In genomic region chr6:113862112-113862511, GRCh38 we compare ENCODE assay signal across 14 cellular contexts. TPM values are rescaled to one million over a fixed set of nuclear protein-coding genes. Genes with fewer than 3 reads are reported as not detected.
DNase-seq lines count a peak whose midpoint lies in the region; FAIRE-seq and TF ChIP-seq lines count a peak whose summit lies in the region.
"Had no signal": no experiment of that assay in that cellular context is flagged by ENCODE, and none has a peak within 500 bp of the region (broad histone marks: within the 10 kb centered on the region; RNA-seq: fewer than 3 reads in every experiment).

No MANE protein-coding gene starts in this region.

- in situ Hi-C loops in ACHN (cut with HindIII; ENCODE audit: low pct_ligation_motif_present, low pct_unique_long_range_greater_than_20kb, low sequenced_read_pairs): no loop called here

- H3K27me3 ChIP-seq in ectodermal cell (ENCODE audit: control insufficient read depth, insufficient read depth, low read length, poor library complexity, severe bottlenecking): no peaks in the 10 kb centered on the region

- H3K4me1 Mint-ChIP-seq in osteocyte (ENCODE audit: unreplicated experiment): peaks cover 36% of the 10 kb centered on the region
- peaks cover 17% of the 10 kb centered on the region for H3K4me1 Mint-ChIP-seq in progenitor cell of endocrine pancreas (ENCODE audit: low read depth)

- H3K27ac ChIP-seq in ectodermal cell (ENCODE audit: insufficient read depth, low read depth, low read length, poor library complexity, severe bottlenecking): no peak overlapping the region

- H3K9me3 Mint-ChIP-seq in osteocyte (ENCODE audit: unreplicated experiment) (no peaks in the 10 kb centered on the region), progenitor cell of endocrine pancreas (ENCODE audit: low read depth) (no peaks in the 10 kb centered on the region)
- H3K9me3 Mint-ChIP-seq: activated CD4-positive, alpha-beta memory T cell treated with anti-CD3 and anti-CD28 coated beads for 36 hours; T-helper 2 cell treated with Interferon-gamma antibody and Interleukin-4, amounts not matched to agents 5 μg/mL and 100 μg/mL, for 36 hours had no signal

- H3K4me3 ChIP-seq in ectodermal cell (ENCODE audit: insufficient read depth, low read depth, low read length): peak overlapping the region; percentile 22

- peak overlapping the region; percentile 94 for H3K27ac Mint-ChIP-seq in osteocyte (ENCODE audit: unreplicated experiment)
- H3K27ac Mint-ChIP-seq in progenitor cell of endocrine pancreas: no peak overlapping the region
- H3K27ac Mint-ChIP-seq: activated CD4-positive, alpha-beta memory T cell treated with anti-CD3 and anti-CD28 coated beads for 36 hours; T-helper 2 cell treated with Interferon-gamma antibody and Interleukin-4, amounts not matched to agents 5 μg/mL and 100 μg/mL, for 36 hours had no signal

- H3K36me3 Mint-ChIP-seq in osteocyte (ENCODE audit: unreplicated experiment) (peaks cover 42% of the 10 kb centered on the region), progenitor cell of endocrine pancreas (ENCODE audit: insufficient read depth) (peaks cover 19% of the 10 kb centered on the region)
- H3K36me3 Mint-ChIP-seq: activated CD4-positive, alpha-beta memory T cell treated with anti-CD3 and anti-CD28 coated beads for 36 hours had no signal

- no peaks in the 10 kb centered on the region for H3K36me3 ChIP-seq in ectodermal cell (ENCODE audit: control insufficient read depth, insufficient read depth, low read length)

- H3K27me3 Mint-ChIP-seq in osteocyte (ENCODE audit: unreplicated experiment) (no peaks in the 10 kb centered on the region), progenitor cell of endocrine pancreas (no peaks in the 10 kb centered on the region)

- no peaks in the 10 kb centered on the region for H3K9me3 ChIP-seq in ectodermal cell (ENCODE audit: control insufficient read depth, low read length)

- TF ChIP-seq CTCF in D721Med (IDR thresholded peaks at IDR 0.05; ENCODE audit: insufficient read depth, missing control alignments) (no peak), osteocyte (IDR thresholded peaks at IDR 0.05) (no peak), progenitor cell of endocrine pancreas (IDR thresholded peaks at IDR 0.05; ENCODE audit: unreplicated experiment) (no peak)

- no peaks in the 10 kb centered on the region for H3K4me1 ChIP-seq in ectodermal cell (ENCODE audit: control insufficient read depth, insufficient read depth, low read length)

- H3K4me3 Mint-ChIP-seq in osteocyte (ENCODE audit: unreplicated experiment): peak overlapping the region; percentile 93
- no peak overlapping the region for H3K4me3 Mint-ChIP-seq in progenitor cell of endocrine pancreas (ENCODE audit: low read depth)
- H3K4me3 Mint-ChIP-seq: activated CD4-positive, alpha-beta memory T cell treated with anti-CD3 and anti-CD28 coated beads for 36 hours; T-helper 2 cell treated with Interferon-gamma antibody and Interleukin-4, amounts not matched to agents 5 μg/mL and 100 μg/mL, for 36 hours had no signal

- peak; percentile 6 for FAIRE-seq in D721Med (lab: Jason Lieb, UNC)

- DNase-seq in D721Med (ENCODE audit: insufficient read length, low spot score): no peak
- DNase-seq in NCI-H2029 (lab: John Stamatoyannopoulos, UW): peak; percentile 13
- DNase-seq in osteocyte (ENCODE audit: extremely low spot score, unreplicated experiment): no peak
- no peak for DNase-seq in progenitor cell of endocrine pancreas (ENCODE audit: low spot score, unreplicated experiment)
- DNase-seq in ACHN: no peak
- DNase-seq in T1000 (lab: John Stamatoyannopoulos, UW): no peak
- no peak for DNase-seq in NCI-H524 (lab: John Stamatoyannopoulos, UW)
- DNase-seq: activated CD4-positive, alpha-beta memory T cell treated with anti-CD3 and anti-CD28 coated beads for 36 hours; activated effector memory CD4-positive, alpha-beta T cell treated with anti-CD3 and anti-CD28 coated beads, Interleukin-2, amount 50 U/mL, for 16 hours; Calu3; Karpas-422; OCI-M1 had no signal

RNA-seq across cellular contexts. Expression of gene MARCKS, which starts 5.0 kb away (rescaled TPM):
- polyA plus RNA-seq in ectodermal cell (2013, experiment 1 of 4): 205 TPM
- 199 TPM for polyA plus RNA-seq in ectodermal cell (2013, experiment 2 of 4)
- 147 TPM for polyA plus RNA-seq in ectodermal cell (2013, experiment 3 of 4)
- polyA plus RNA-seq in ectodermal cell (2013, experiment 4 of 4): 156 TPM
- total RNA-seq in osteocyte (868 and 890 TPM in 2 replicates), progenitor cell of endocrine pancreas (153 and 158 TPM in 2 replicates)
